1 cellular context compared by ENCODE assay signal in the genomic region with DNA sequence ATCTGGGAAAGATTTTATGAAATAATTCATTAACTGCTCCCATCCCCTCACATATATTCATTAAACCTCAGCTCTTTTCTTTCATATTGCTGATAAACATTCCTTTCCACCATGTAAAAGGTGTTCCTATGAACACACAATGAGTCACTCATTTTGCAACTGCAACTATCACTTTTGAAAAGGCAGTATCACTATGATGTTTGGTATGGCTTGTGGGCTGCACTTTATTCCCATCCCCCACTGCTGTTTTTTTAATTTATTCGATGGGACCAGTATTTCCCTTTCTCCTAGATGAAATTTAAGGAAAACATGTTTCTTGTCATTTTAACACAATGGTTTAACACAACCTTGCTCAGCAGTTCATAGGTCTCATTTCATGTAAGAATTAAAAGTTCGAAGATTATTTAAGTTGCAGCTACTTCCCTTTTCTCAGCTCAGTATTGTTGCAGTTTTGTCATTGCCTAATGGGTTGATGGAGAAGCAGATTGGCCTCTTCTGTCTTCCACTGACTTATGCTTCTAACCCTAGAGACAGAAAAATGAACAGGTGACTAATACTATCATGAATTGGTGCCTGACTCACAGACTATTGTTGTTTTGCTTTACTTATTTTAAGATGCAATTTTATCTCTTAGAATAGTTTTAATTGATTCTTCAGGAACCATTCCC.
TF ChIP-seq lines count a peak whose summit lies in the region.

No MANE protein-coding gene starts in this region.

TF ChIP-seq in HCT116, 20 proteins besides CTCF, POLR2A, EP300 and RAD21 (continued from another document):
- TF ChIP-seq, protein P1, sequence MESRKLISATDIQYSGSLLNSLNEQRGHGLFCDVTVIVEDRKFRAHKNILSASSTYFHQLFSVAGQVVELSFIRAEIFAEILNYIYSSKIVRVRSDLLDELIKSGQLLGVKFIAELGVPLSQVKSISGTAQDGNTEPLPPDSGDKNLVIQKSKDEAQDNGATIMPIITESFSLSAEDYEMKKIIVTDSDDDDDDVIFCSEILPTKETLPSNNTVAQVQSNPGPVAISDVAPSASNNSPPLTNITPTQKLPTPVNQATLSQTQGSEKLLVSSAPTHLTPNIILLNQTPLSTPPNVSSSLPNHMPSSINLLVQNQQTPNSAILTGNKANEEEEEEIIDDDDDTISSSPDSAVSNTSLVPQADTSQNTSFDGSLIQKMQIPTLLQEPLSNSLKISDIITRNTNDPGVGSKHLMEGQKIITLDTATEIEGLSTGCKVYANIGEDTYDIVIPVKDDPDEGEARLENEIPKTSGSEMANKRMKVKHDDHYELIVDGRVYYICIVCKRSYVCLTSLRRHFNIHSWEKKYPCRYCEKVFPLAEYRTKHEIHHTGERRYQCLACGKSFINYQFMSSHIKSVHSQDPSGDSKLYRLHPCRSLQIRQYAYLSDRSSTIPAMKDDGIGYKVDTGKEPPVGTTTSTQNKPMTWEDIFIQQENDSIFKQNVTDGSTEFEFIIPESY (IDR thresholded peaks at IDR 0.05; ENCODE audit: extremely low read depth, insufficient replicate concordance, low read length) = no peak
- TF ChIP-seq, protein P2, sequence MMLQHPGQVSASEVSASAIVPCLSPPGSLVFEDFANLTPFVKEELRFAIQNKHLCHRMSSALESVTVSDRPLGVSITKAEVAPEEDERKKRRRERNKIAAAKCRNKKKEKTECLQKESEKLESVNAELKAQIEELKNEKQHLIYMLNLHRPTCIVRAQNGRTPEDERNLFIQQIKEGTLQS (IDR thresholded peaks at IDR 0.05) = no peak
- TF ChIP-seq SP1 (IDR thresholded peaks at IDR 0.05; ENCODE audit: low read depth) = peak; percentile 41
